In the genomic region with DNA sequence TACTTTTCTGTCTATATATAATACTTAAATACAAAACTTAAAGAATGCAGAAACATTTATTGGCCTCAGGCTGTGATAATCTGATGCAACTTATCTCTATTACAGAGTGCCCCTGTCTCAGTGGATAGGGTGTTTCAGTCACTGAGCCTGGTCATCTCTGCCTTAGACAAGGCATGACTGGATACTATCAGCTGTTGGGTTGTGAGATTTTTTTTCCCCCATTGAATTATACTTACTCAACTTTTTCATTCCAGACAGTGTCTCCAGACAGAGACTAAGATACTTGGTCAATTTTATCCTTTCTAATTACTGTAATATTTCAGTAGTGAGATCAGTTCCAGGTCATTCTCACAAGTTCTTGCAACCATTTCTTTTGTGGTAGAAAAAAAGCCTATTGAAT, we compare ENCODE assay signal across 20 cellular contexts.
"Had no signal": no experiment of that assay in that cellular context is flagged by ENCODE, and none has a peak within 500 bp of the region (broad histone marks: within the 10 kb centered on the region; RNA-seq: fewer than 3 reads in every experiment).

No MANE protein-coding gene starts in this region.

- H3K4me3 Mint-ChIP-seq: activated B cell treated with CpG ODN at 0.5 μM for 24 hours; activated CD4-positive, alpha-beta T cell treated with anti-CD3 and anti-CD28 coated beads for 36 hours; activated naive CD8-positive, alpha-beta T cell treated with anti-CD3 and anti-CD28 coated beads for 36 hours; naive B cell; stimulated activated naive B cell treated with anti-CD40 and anti-IgM and Interleukin-4, amounts not matched to agents 10 μg/mL and 1 μg/mL and 100 μg/mL, for 72 hours; T-helper 1 cell treated with Interleukin-12 subunit alpha and Interleukin-12 subunit beta and Interleukin-4 antibody, amounts not matched to agents 30 μg/mL and 1 μg/mL, for 36 hours had no signal

- H3K4me1 Mint-ChIP-seq: activated B cell treated with CpG ODN at 0.5 μM for 24 hours; activated CD4-positive, alpha-beta T cell treated with anti-CD3 and anti-CD28 coated beads for 36 hours; naive B cell; stimulated activated naive B cell treated with anti-CD40 and anti-IgM and Interleukin-4, amounts not matched to agents 10 μg/mL and 1 μg/mL and 100 μg/mL, for 72 hours had no signal

- FAIRE-seq: islet of Langerhans had no signal

- H3K4me2 ChIP-seq: hepatocyte had no signal

- H3K27ac Mint-ChIP-seq: activated B cell treated with CpG ODN at 0.5 μM for 24 hours; activated CD4-positive, alpha-beta T cell treated with anti-CD3 and anti-CD28 coated beads for 36 hours; activated naive CD8-positive, alpha-beta T cell treated with anti-CD3 and anti-CD28 coated beads for 36 hours; naive B cell; stimulated activated naive B cell treated with anti-CD40 and anti-IgM and Interleukin-4, amounts not matched to agents 10 μg/mL and 1 μg/mL and 100 μg/mL, for 72 hours; T-helper 1 cell treated with Interleukin-12 subunit alpha and Interleukin-12 subunit beta and Interleukin-4 antibody, amounts not matched to agents 30 μg/mL and 1 μg/mL, for 36 hours had no signal

- H3K27me3 ChIP-seq: hepatocyte, upper lobe of left lung had no signal

- H2AFZ ChIP-seq: hepatocyte had no signal

- H3K79me2 ChIP-seq: hepatocyte had no signal

- H3K27ac ChIP-seq: hepatocyte, upper lobe of left lung had no signal

- H3K4me3 ChIP-seq: hepatocyte, upper lobe of left lung had no signal

- ATAC-seq: activated CD4-positive, alpha-beta T cell treated with anti-CD3 and anti-CD28 coated beads for 36 hours; sciatic nerve; stimulated activated naive B cell treated with anti-CD40 and anti-IgM and Interleukin-4, amounts not matched to agents 10 μg/mL and 1 μg/mL and 100 μg/mL, for 72 hours had no signal

- H3K4me1 ChIP-seq: upper lobe of left lung had no signal

- H3K36me3 ChIP-seq: upper lobe of left lung had no signal

- DNase-seq: activated B cell treated with CpG ODN at 0.5 μM for 24 hours; activated CD4-positive, alpha-beta T cell treated with anti-CD3 and anti-CD28 coated beads for 36 hours; activated CD4-positive, alpha-beta T cell treated with anti-CD3 and anti-CD28 coated beads, Interleukin-2, amount 50 U/mL, for 48 hours; activated naive CD4-positive, alpha-beta T cell treated with Interleukin-2 at 50 U/mL for 16 hours; activated naive CD8-positive, alpha-beta T cell treated with anti-CD3 and anti-CD28 coated beads for 36 hours; activated T-cell treated with anti-CD3 and anti-CD28 coated beads, Interleukin-2, amount 50 U/mL, for 48 hours; amniotic stem cell; foreskin melanocyte; left cardiac atrium; naive B cell; nucleus accumbens; stimulated activated CD4-positive, alpha-beta T cell treated with anti-CD3 and anti-CD28 coated beads, Interleukin-2, amount 100 ng/mL, for 48 hours; stimulated activated CD8-positive, alpha-beta memory T cell treated with anti-CD3 and anti-CD28 coated beads, Interleukin-4, amount 100 ng/mL, for 48 hours; stimulated activated naive B cell treated with anti-CD40 and anti-IgM and Interleukin-4, amounts not matched to agents 10 μg/mL and 1 μg/mL and 100 μg/mL, for 72 hours; T1000; upper lobe of left lung had no signal

- H3K9me3 Mint-ChIP-seq: activated B cell treated with CpG ODN at 0.5 μM for 24 hours; activated naive CD8-positive, alpha-beta T cell treated with anti-CD3 and anti-CD28 coated beads for 36 hours; naive B cell; stimulated activated naive B cell treated with anti-CD40 and anti-IgM and Interleukin-4, amounts not matched to agents 10 μg/mL and 1 μg/mL and 100 μg/mL, for 72 hours; T-helper 1 cell treated with Interleukin-12 subunit alpha and Interleukin-12 subunit beta and Interleukin-4 antibody, amounts not matched to agents 30 μg/mL and 1 μg/mL, for 36 hours had no signal

- H3K27me3 Mint-ChIP-seq: activated B cell treated with CpG ODN at 0.5 μM for 24 hours; activated CD4-positive, alpha-beta T cell treated with anti-CD3 and anti-CD28 coated beads for 36 hours; activated naive CD8-positive, alpha-beta T cell treated with anti-CD3 and anti-CD28 coated beads for 36 hours; naive B cell; stimulated activated naive B cell treated with anti-CD40 and anti-IgM and Interleukin-4, amounts not matched to agents 10 μg/mL and 1 μg/mL and 100 μg/mL, for 72 hours had no signal
